Comparison of ENCODE assay signal across 8 cellular contexts in genomic region chr19:46601318-46602224, GRCh38. TPM values are rescaled to one million over a fixed set of nuclear protein-coding genes. Genes with fewer than 3 reads are reported as not detected.
DNase-seq lines count a peak whose midpoint lies in the region; ATAC-seq, FAIRE-seq and TF ChIP-seq lines count a peak whose summit lies in the region.

TSS of gene CALM3 (plus strand) at chr19:46601330. CDS start at chr19:46601435, 105 bp downstream.

- ATAC-seq in A549 (peak in 1 of 2 experiments; percentile 7; a peak in 1 of 6 replicates), HG02763 (IDR thresholded peaks at IDR 0.05; ENCODE audit: unreplicated experiment) (no peak), GM21447 (IDR thresholded peaks at IDR 0.05; ENCODE audit: unreplicated experiment) (no peak), HG03097 (IDR thresholded peaks at IDR 0.05; ENCODE audit: low FRiP score, unreplicated experiment) (no peak)

- H3K9ac ChIP-seq in GM23248 = peak within 1 kb of the TSS; percentile 90

- CTCF ChIA-PET in A549 (lab: Yijun Ruan, JAX) = interaction anchor here (0.8 to 34.1 kb wide), 8 partner anchors 12 to 185 kb away, joined by 3 to 737 read pairs (median 8); partner anchors contain the start of genes DACT3, GNG8 and PTGIR

- H2AFZ ChIP-seq in GM23248 = peak within 1 kb of the TSS; percentile 89

- H3K9me2 ChIP-seq in GM23248 (ENCODE audit: insufficient read depth) = no peaks in the 10 kb centered on the region

- H3F3A ChIP-seq in GM23248 (ENCODE audit: insufficient read depth) = 0 out of 2 replicates have a peak, but pooled peaks cover 3% of the 10 kb centered on the region

- in situ Hi-C loops in GM23248 (cut with MboI) = no loop called here

- peaks cover 9% of the 10 kb centered on the region; the same call in 1 of the 2 replicates for H3K36me3 ChIP-seq in GM23248 (ENCODE audit: low read depth)
- H3K36me3 ChIP-seq in ovary = no peaks in the 10 kb centered on the region

- intact Hi-C loops in ovary (cut with DNase I) = loop anchor here in 1 of 4 donors (10.0 kb wide), 2 partner anchors 63 to 143 kb away; partner anchors contain the start of genes DACT3, FKRP and STRN4

- DNase-seq in A549 (ENCODE audit: low read depth in 1 of 2, low spot score in 1 of 2) (no peak), GM23248 (no peak), germinal center (ENCODE audit: low spot score) (peak; percentile 33), ovary (peak in 2 of 5 donors; percentile 53 to 59)

- FAIRE-seq in A549 (lab: Jason Lieb, UNC) = no peak

- TF ChIP-seq EP300 in A549 (IDR thresholded peaks at IDR 0.05) (no peak), ovary (IDR thresholded peaks at IDR 0.05) (no peak)

- TF ChIP-seq POLR2A in A549 (IDR thresholded peaks at IDR 0.05; ENCODE audit: low read length) (peak; percentile 92), ovary (IDR thresholded peaks at IDR 0.05) (peak; percentile 69)

- peaks cover 23% of the 10 kb centered on the region for H3K4me1 ChIP-seq in A549
- H3K4me1 ChIP-seq in GM23248 (ENCODE audit: insufficient read depth) = peaks cover 21% of the 10 kb centered on the region
- peaks cover 15% of the 10 kb centered on the region for H3K4me1 ChIP-seq in ovary (ENCODE audit: insufficient read depth)

- H4K20me1 ChIP-seq in GM23248 (ENCODE audit: insufficient read depth) = no peaks in the 10 kb centered on the region; the same call in 1 of the 2 replicates

- H3K4me2 ChIP-seq in A549 (peak within 1 kb of the TSS; percentile 95), GM23248 (ENCODE audit: unreplicated experiment) (peak within 1 kb of the TSS; percentile 84)

- H3K9me3 ChIP-seq in A549 (peaks cover 12% of the 10 kb centered on the region), GM23248 (ENCODE audit: low read depth) (no peaks in the 10 kb centered on the region), ovary (no peaks in the 10 kb centered on the region)

- H3K27me3 ChIP-seq in GM23248 (replicated peaks; ENCODE audit: insufficient read depth) (no peaks in the 10 kb centered on the region), ovary (no peaks in the 10 kb centered on the region)

- H3K4me3 ChIP-seq in A549 = peak within 1 kb of the TSS; percentile 94
- peak within 1 kb of the TSS; percentile 100 for H3K4me3 ChIP-seq in GM23248
- peak within 1 kb of the TSS; percentile 100 for H3K4me3 ChIP-seq in WI38 (ENCODE audit: low read depth, low read length)
- H3K4me3 ChIP-seq in ovary = peak within 1 kb of the TSS; percentile 100

- H3K27ac ChIP-seq in A549 (peak within 1 kb of the TSS; percentile 96 to 97), GM23248 (peak within 1 kb of the TSS; percentile 92), ovary (peak within 1 kb of the TSS; percentile 97 to 98)

- TF ChIP-seq CTCF in A549 (IDR thresholded peaks at IDR 0.05) (no peak), WI38 (IDR thresholded peaks at IDR 0.05; ENCODE audit: low read depth, low read length) (no peak), ovary (IDR thresholded peaks at IDR 0.05) (no peak)

- POLR2A ChIA-PET in A549 (lab: Yijun Ruan, JAX) = interaction anchor here (0.8 to 3.7 kb wide), 9 partner anchors 10 to 152 kb away, joined by 3 to 29 read pairs (median 9); partner anchors contain the start of gene DACT3

- TF ChIP-seq RAD21 in A549 (conservative IDR thresholded peaks at IDR 0.05 in 1 of 2, IDR thresholded peaks at IDR 0.05 in 1 of 2) = no peak

- peaks cover 54% of the 10 kb centered on the region for H3K79me2 ChIP-seq in GM23248 (ENCODE audit: insufficient read depth)

- under 1% methylated on average over 27 of the region's 51 CpGs for WGBS in A549 (ENCODE audit: missing lambda C conversion rate)
- WGBS in GM23248 (ENCODE audit: low coverage in 1 of 2, low lambda C conversion rate in 2 of 2, missing lambda C conversion rate in 2 of 2), 2 experiments = 1% methylated on average over 28 to 51 of the region's 51 CpGs
- whole genome bisulfite sequencing in ovary, 3 donors = 0% methylated on average over 31 to 51 of the region's 51 CpGs

TF ChIP-seq in A549, 52 proteins besides CTCF, POLR2A, EP300 and RAD21:
- TF ChIP-seq USF2 (IDR thresholded peaks at IDR 0.05) (no peak), POLR2AphosphoS2 (conservative IDR thresholded peaks at IDR 0.05; ENCODE audit: low read length) (no peak), NFE2L2 (conservative IDR thresholded peaks at IDR 0.05; ENCODE audit: low read length) (no peak), MAX (IDR thresholded peaks at IDR 0.05) (no peak), TP53 (CRISPR knock-in tag; IDR thresholded peaks at IDR 0.05) (no peak), PHF8 (IDR thresholded peaks at IDR 0.05; ENCODE audit: borderline replicate concordance, low read depth) (peak; percentile 94), RCOR1 (IDR thresholded peaks at IDR 0.05; ENCODE audit: low read depth, low read length) (no peak), TFCP2L1 (CRISPR knock-in tag; IDR thresholded peaks at IDR 0.05) (0 out of 2 replicates have a peak, but pooled peaks have one; percentile 48), ZSCAN20 (CRISPR knock-in tag; IDR thresholded peaks at IDR 0.05) (no peak), BCL3 (IDR thresholded peaks at IDR 0.05) (peak; percentile 71; the same call in 1 of the 3 replicates), E2F6 (IDR thresholded peaks at IDR 0.05; ENCODE audit: borderline replicate concordance, low read depth) (no peak), NR3C1 (IDR thresholded peaks at IDR 0.05) (no peak), BHLHE40 (IDR thresholded peaks at IDR 0.05; ENCODE audit: low read depth, low read length) (no peak)

RNA-seq across cellular contexts. Expression of gene CALM3, which starts in this region (rescaled TPM):
- 321 and 548 TPM in 2 replicates for polyA plus RNA-seq in A549 (2011; rRNA removed)
- 348 and 411 TPM in 2 replicates for polyA plus RNA-seq in A549 (2012; cell fraction: cytosol; rRNA removed)
- polyA plus RNA-seq in A549 (2012; cell fraction: nucleus; rRNA removed) = 212 and 267 TPM in 2 replicates
- 303 to 327 TPM (median 313 TPM) in 3 replicates for polyA plus RNA-seq in A549 (2017; fragmentation: RNase III; extraction: RNeasy Plus Mini Kit Qiagen cat#74134 plus additional on column Dnase treatment)
- 142 and 171 TPM in 2 replicates for polyA minus RNA-seq in A549 (2011; rRNA and poly(A)+ RNA removed)
- 229 and 271 TPM in 2 replicates for total RNA-seq in GM23248 (2014; rRNA removed; shearing (Covaris generic))
- 217 and 225 TPM in 2 replicates for polyA plus RNA-seq in GM23248 (2016; fragmentation: Nextera tagmentation; extraction: Ambion mirVana)
- 100 to 1,000 TPM in 5 of 7 donors, 10 to 100 TPM in 2; 80.5 to 312 (median 225) TPM for total RNA-seq in ovary
- polyA plus RNA-seq in ovary = 100 to 1,000 TPM; 191 to 646 TPM
